8 cellular contexts compared by ENCODE assay signal in genomic region chr1:147928236-147929132, GRCh38.
DNase-seq lines count a peak whose midpoint lies in the region; ATAC-seq and TF ChIP-seq lines count a peak whose summit lies in the region.
"Not testable (repeated sequence)": the region's sequence is repeated elsewhere in the genome, so short reads cannot be mapped to it uniquely, and the experiment has no call there.

Gene GPR89B (plus strand): TSS chr1:147928420. CDS start chr1:147928537, 117 bp downstream.

- peak within 1 kb of the TSS; percentile 75 for H3K4me3 ChIP-seq in choroid plexus epithelial cell (ENCODE audit: low read depth, low read length)

- TF ChIP-seq CTCF in choroid plexus epithelial cell (conservative IDR thresholded peaks at IDR 0.05; ENCODE audit: low read depth, low read length), result not testable (repeated sequence)

- DNase-seq in AML-193 (lab: John Stamatoyannopoulos, UW) (peak; percentile 71 to 77), NCI-H510A (lab: John Stamatoyannopoulos, UW) (peak; percentile 64), choroid plexus epithelial cell (ENCODE audit: low read depth) (peak; percentile 90), kidney glomerular epithelial cell (lab: John Stamatoyannopoulos, UW) (peak; percentile 37)
- DNase-seq in activated CD4-positive, alpha-beta T cell treated with anti-CD3 and anti-CD28 coated beads for 24 hours (ENCODE audit: low read depth in 2 of 2), result peak; percentile 87 to 92
- peak; percentile 82 to 90 for DNase-seq in stimulated activated CD4-positive, alpha-beta T cell treated with anti-CD3 and anti-CD28 coated beads, Interleukin-15, amount 100 ng/mL, for 48 hours (ENCODE audit: low read depth in 2 of 2)

- peak; percentile 91 for TF ChIP-seq POLR2A in GM19193 (IDR thresholded peaks at IDR 0.05; ENCODE audit: extremely low read depth, insufficient read depth, insufficient read length)

- peak; percentile 97 for ATAC-seq in HG03439 (IDR thresholded peaks at IDR 0.05; ENCODE audit: unreplicated experiment)

Comparison
In these comparisons a context has a peak if more than half of its experiments do, and no peak if none do; other contexts are left out.
1. Peak in every context shown above with its lines: DNase-seq, ATAC-seq and H3K4me3 ChIP-seq.
2. DNase-seq: peak in every context shown above with its lines; median percentile 90 in choroid plexus epithelial cell; 90 in activated CD4-positive, alpha-beta T cell treated with anti-CD3 and anti-CD28 coated beads for 24 hours; 86 in stimulated activated CD4-positive, alpha-beta T cell treated with anti-CD3 and anti-CD28 coated beads, Interleukin-15, amount 100 ng/mL, for 48 hours; 74 in AML-193; 64 in NCI-H510A; 37 in kidney glomerular epithelial cell.